Comparison of ENCODE assay signal across 1 cellular context in genomic region chr4:24266951-24267577, GRCh38.
TF ChIP-seq lines count a peak whose summit lies in the region.

No MANE protein-coding gene starts in this region.

TF ChIP-seq in SK-N-SH, 30 proteins besides CTCF, POLR2A, EP300 and RAD21 (continued from another document):
- TF ChIP-seq USF2 (IDR thresholded peaks at IDR 0.05; ENCODE audit: borderline replicate concordance, low read depth, low read length) (no peak), TAF1 (IDR thresholded peaks at IDR 0.05; ENCODE audit: borderline replicate concordance, low read depth, low read length) (no peak), USF1 (IDR thresholded peaks at IDR 0.05; ENCODE audit: borderline replicate concordance, low read depth) (no peak), NFIC (IDR thresholded peaks at IDR 0.05; ENCODE audit: borderline replicate concordance) (no peak), POLR2AphosphoS5 (IDR thresholded peaks at IDR 0.05; ENCODE audit: low read depth, low read length) (no peak), ELF1 (IDR thresholded peaks at IDR 0.05) (no peak)
TF ChIP-seq in SK-N-SH: peak in this region for 0.
